In genomic region chr15:62895905-62896316, GRCh38 we compare ENCODE assay signal across 10 cellular contexts.
DNase-seq lines count a peak whose midpoint lies in the region; ATAC-seq, FAIRE-seq and TF ChIP-seq lines count a peak whose summit lies in the region.
"Had no signal": no experiment of that assay in that cellular context is flagged by ENCODE, and none has a peak within 500 bp of the region (broad histone marks: within the 10 kb centered on the region; RNA-seq: fewer than 3 reads in every experiment).

No MANE protein-coding gene starts in this region.

- no peak for TF ChIP-seq POLR2A in suprapubic skin (IDR thresholded peaks at IDR 0.05)

- no peak overlapping the region for H3K9ac ChIP-seq in kidney (ENCODE audit: low read length in 2 of 2)

- H3K4me1 Mint-ChIP-seq in brain (peaks cover 50% of the 10 kb centered on the region), natural killer cell (no peaks in the 10 kb centered on the region)
- no peaks in the 10 kb centered on the region for H3K4me1 Mint-ChIP-seq in activated CD4-positive, alpha-beta T cell treated with anti-CD3 and anti-CD28 coated beads for 36 hours
- H3K4me1 Mint-ChIP-seq: activated CD4-positive, alpha-beta memory T cell treated with anti-CD3 and anti-CD28 coated beads, Interleukin-2, amount 10 ng/mL, durations not matched to agents 7 days and 5 days had no signal

- intact Hi-C loops in kidney (cut with DNase I) = no loop called here
- intact Hi-C loops in activated CD4-positive, alpha-beta T cell treated with anti-CD3 and anti-CD28 coated beads for 36 hours (cut with DNase I, micrococcal nuclease) = no loop called here
- intact Hi-C loops in natural killer cell (cut with micrococcal nuclease) = no loop called here

- TF ChIP-seq EP300 in suprapubic skin (IDR thresholded peaks at IDR 0.05) = no peak

- FAIRE-seq in kidney (lab: Jason Lieb, UNC) = no peak
- FAIRE-seq: small intestine had no signal

- no peak overlapping the region for H3K4me3 Mint-ChIP-seq in brain
- H3K4me3 Mint-ChIP-seq in activated CD4-positive, alpha-beta T cell treated with anti-CD3 and anti-CD28 coated beads for 36 hours = no peak overlapping the region
- H3K4me3 Mint-ChIP-seq in natural killer cell = no peak overlapping the region
- H3K4me3 Mint-ChIP-seq: activated CD4-positive, alpha-beta memory T cell treated with anti-CD3 and anti-CD28 coated beads, Interleukin-2, amount 10 ng/mL, durations not matched to agents 7 days and 5 days had no signal

- H3K27ac ChIP-seq in kidney (ENCODE audit: low read depth in 2 of 2, low read length in 2 of 2) = peak overlapping the region; percentile 41 to 51
- peak overlapping the region; percentile 83 for H3K27ac ChIP-seq in suprapubic skin

- H3K27me3 ChIP-seq in suprapubic skin = no peaks in the 10 kb centered on the region

- peak; percentile 77 for DNase-seq in HT1080 (ENCODE audit: low read depth)
- no peak for DNase-seq in kidney
- DNase-seq in suprapubic skin (ENCODE audit: low spot score in 2 of 2) = no peak
- no peak for DNase-seq in activated CD4-positive, alpha-beta T cell treated with anti-CD3 and anti-CD28 coated beads for 36 hours
- no peak for DNase-seq in natural killer cell
- DNase-seq in stimulated activated naive CD4-positive, alpha-beta T cell (lab: John Stamatoyannopoulos, UW) = no peak
- DNase-seq: activated CD4-positive, alpha-beta memory T cell treated with anti-CD3 and anti-CD28 coated beads, Interleukin-2, amount 10 ng/mL, durations not matched to agents 7 days and 5 days; small intestine had no signal

- H3K27me3 Mint-ChIP-seq in brain (peaks cover 3% of the 10 kb centered on the region), natural killer cell (ENCODE audit: low read depth in 2 of 2) (no peaks in the 10 kb centered on the region)
- peaks cover 10% of the 10 kb centered on the region for H3K27me3 Mint-ChIP-seq in activated CD4-positive, alpha-beta T cell treated with anti-CD3 and anti-CD28 coated beads for 36 hours

- WGBS in suprapubic skin = 68% methylated on average over 1 of the region's 1 CpG

- H3K36me3 Mint-ChIP-seq in brain (no peaks in the 10 kb centered on the region), natural killer cell (no peaks in the 10 kb centered on the region)
- no peaks in the 10 kb centered on the region for H3K36me3 Mint-ChIP-seq in activated CD4-positive, alpha-beta T cell treated with anti-CD3 and anti-CD28 coated beads for 36 hours (ENCODE audit: low read depth)

- POLR2A ChIA-PET in activated CD4-positive, alpha-beta T cell treated with anti-CD3 and anti-CD28 coated beads for 36 hours (lab: Charles Lee) = no interaction called here

- ATAC-seq in GM18909 (IDR thresholded peaks at IDR 0.05; ENCODE audit: poor library complexity, unreplicated experiment) (no peak), natural killer cell (no peak)
- ATAC-seq in activated CD4-positive, alpha-beta T cell treated with anti-CD3 and anti-CD28 coated beads for 36 hours = no peak

- H3K9me3 Mint-ChIP-seq in brain (peaks cover 0 to 9% (median 0%) of the 10 kb centered on the region in 5 experiments), natural killer cell (no peaks in the 10 kb centered on the region)
- no peaks in the 10 kb centered on the region for H3K9me3 Mint-ChIP-seq in activated CD4-positive, alpha-beta T cell treated with anti-CD3 and anti-CD28 coated beads for 36 hours (ENCODE audit: low read depth)
- H3K9me3 Mint-ChIP-seq: activated CD4-positive, alpha-beta memory T cell treated with anti-CD3 and anti-CD28 coated beads, Interleukin-2, amount 10 ng/mL, durations not matched to agents 7 days and 5 days had no signal

- TF ChIP-seq CTCF in brain (conservative IDR thresholded peaks at IDR 0.05) = no peak
- TF ChIP-seq CTCF in kidney (IDR thresholded peaks at IDR 0.05; ENCODE audit: borderline replicate concordance, extremely low read depth, insufficient read depth) = no peak
- no peak for TF ChIP-seq CTCF in suprapubic skin (IDR thresholded peaks at IDR 0.05)
- TF ChIP-seq CTCF in natural killer cell (IDR thresholded peaks at IDR 0.05) = no peak

- H3K4me1 ChIP-seq in kidney (ENCODE audit: control insufficient read depth in 1 of 2, insufficient read depth in 1 of 2, low read depth in 1 of 2, low read length in 2 of 2) (peaks cover 3 to 10% of the 10 kb centered on the region in 2 donors), suprapubic skin (peaks cover 55% of the 10 kb centered on the region)

- H3K36me3 ChIP-seq in kidney (ENCODE audit: control insufficient read depth in 1 of 2, insufficient read depth in 2 of 2, low read length in 2 of 2) (no peaks in the 10 kb centered on the region), suprapubic skin (no peaks in the 10 kb centered on the region)

- CTCF ChIA-PET in activated CD4-positive, alpha-beta T cell treated with anti-CD3 and anti-CD28 coated beads for 36 hours (lab: Charles Lee) = no interaction called here

- H3K9me3 ChIP-seq in kidney (ENCODE audit: control insufficient read depth in 1 of 2, low read length in 2 of 2) (no peaks in the 10 kb centered on the region), suprapubic skin (no peaks in the 10 kb centered on the region)

- H3K27ac Mint-ChIP-seq in brain (peak overlapping the region in 4 of 5 experiments; percentile 35 to 88 (median 60)), natural killer cell (no peak overlapping the region)
- no peak overlapping the region for H3K27ac Mint-ChIP-seq in activated CD4-positive, alpha-beta T cell treated with anti-CD3 and anti-CD28 coated beads for 36 hours
- H3K27ac Mint-ChIP-seq: activated CD4-positive, alpha-beta memory T cell treated with anti-CD3 and anti-CD28 coated beads, Interleukin-2, amount 10 ng/mL, durations not matched to agents 7 days and 5 days had no signal

- H3K4me3 ChIP-seq in kidney (ENCODE audit: low read length in 2 of 2) (no peak overlapping the region), suprapubic skin (no peak overlapping the region)

Comparison
In these comparisons a context has a peak if more than half of its experiments do, and no peak if none do; other contexts are left out.
1. H3K27ac Mint-ChIP-seq: peak in brain (4 of 5); none in activated CD4-positive, alpha-beta T cell treated with anti-CD3 and anti-CD28 coated beads for 36 hours (single experiment) and natural killer cell (0 of 2).